ENCODE assay signal across 15 cellular contexts in genomic region chr9:116861321-116861720, GRCh38.
A peak's percentile ranks its signal among the peaks of the same experiment; 100 is the strongest.
DNase-seq lines count a peak whose midpoint lies in the region; TF ChIP-seq lines count a peak whose summit lies in the region.
"Had no signal": no experiment of that assay in that cellular context is flagged by ENCODE, and none has a peak within 500 bp of the region (broad histone marks: within the 10 kb centered on the region; RNA-seq: fewer than 3 reads in every experiment).

No MANE protein-coding gene starts in this region.

- H3K36me3 ChIP-seq in BLaER1 = no peaks in the 10 kb centered on the region
- H3K36me3 ChIP-seq in osteoblast (ENCODE audit: insufficient read depth, low read length) = no peaks in the 10 kb centered on the region

- H3K9me3 ChIP-seq in BLaER1 (0 out of 2 replicates have a peak, but pooled peaks cover 4% of the 10 kb centered on the region), osteoblast (ENCODE audit: low read depth, low read length) (no peaks in the 10 kb centered on the region)
- H3K9me3 ChIP-seq: A549, Caco-2 had no signal

- no peaks in the 10 kb centered on the region for H3K79me2 ChIP-seq in osteoblast (ENCODE audit: insufficient read depth, low read length)

- H3K9ac ChIP-seq in BLaER1 = no peak overlapping the region

- peak overlapping the region; percentile 72 for H3K4me2 ChIP-seq in BLaER1
- no peak overlapping the region for H3K4me2 ChIP-seq in osteoblast (ENCODE audit: insufficient read depth, low read length)
- H3K4me2 ChIP-seq: A549 had no signal

- H3K4me1 ChIP-seq in BLaER1 (peaks cover 23% of the 10 kb centered on the region), osteoblast (ENCODE audit: insufficient read depth, low read length) (no peaks in the 10 kb centered on the region)
- H3K4me1 ChIP-seq: A549, Caco-2 had no signal

- no peaks in the 10 kb centered on the region for H4K20me1 ChIP-seq in BLaER1
- no peaks in the 10 kb centered on the region for H4K20me1 ChIP-seq in osteoblast (ENCODE audit: insufficient read depth, low read length)

- H2AFZ ChIP-seq in osteoblast (ENCODE audit: low read length) = no peak overlapping the region

- no peak for TF ChIP-seq CTCF in osteoblast (IDR thresholded peaks at IDR 0.05; ENCODE audit: extremely low read depth, low read depth, low read length)

- DNase-seq in LHCN-M2 (ENCODE audit: low read depth) (peak; percentile 5), osteoblast (ENCODE audit: insufficient read length, low spot score, missing footprints) (peak; percentile 13), activated gamma-delta T cell treated with Interleukin-2 at 50 U/mL for 16 hours (no peak)
- DNase-seq in central memory CD4-positive, alpha-beta T cell = no peak
- DNase-seq: AML-193; Caco-2; Calu3; CD4-positive, alpha-beta T cell; CD8-positive, alpha-beta T cell; DMS79 treated with DMSO at 0.1 percent for 48 hours; GF-D8 had no signal

- H3K4me3 ChIP-seq in BLaER1 (no peak overlapping the region), osteoblast (ENCODE audit: insufficient read depth, low read length) (no peak overlapping the region)
- H3K4me3 ChIP-seq: A549 had no signal

- H3K27ac ChIP-seq in BLaER1 (no peak overlapping the region), osteoblast (ENCODE audit: low read depth, low read length) (no peak overlapping the region)
- H3K27ac ChIP-seq: 22Rv1, A549, C4-2B had no signal

- H3K27me3 ChIP-seq in BLaER1 (no peaks in the 10 kb centered on the region), osteoblast (ENCODE audit: insufficient read depth, low read length) (peaks cover 2% of the 10 kb centered on the region)

Comparison
In these comparisons a context has a peak if more than half of its experiments do, and no peak if none do; other contexts are left out.
1. DNase-seq: peak in LHCN-M2 (single experiment) and osteoblast (single experiment); none in central memory CD4-positive, alpha-beta T cell (single experiment) and activated gamma-delta T cell treated with Interleukin-2 at 50 U/mL for 16 hours (single experiment).